In genomic region chr2:203689424-203690109, GRCh38 we compare ENCODE assay signal across 13 cellular contexts. TPM values are rescaled to one million over a fixed set of nuclear protein-coding genes. Genes with fewer than 3 reads are reported as not detected.
A peak's percentile ranks its signal among the peaks of the same experiment; 100 is the strongest.
DNase-seq lines count a peak whose midpoint lies in the region; ATAC-seq and TF ChIP-seq lines count a peak whose summit lies in the region.
"Had no signal": no experiment of that assay in that cellular context is flagged by ENCODE, and none has a peak within 500 bp of the region (broad histone marks: within the 10 kb centered on the region; RNA-seq: fewer than 3 reads in every experiment).

No MANE protein-coding gene starts in this region.

- no peaks in the 10 kb centered on the region for H3K36me3 Mint-ChIP-seq in nephron progenitor cell (ENCODE audit: low read depth)
- H3K36me3 Mint-ChIP-seq in CD4-positive, alpha-beta T cell (ENCODE audit: low read depth): no peaks in the 10 kb centered on the region

- H4K20me1 ChIP-seq in Karpas-422 (ENCODE audit: insufficient read depth, low read depth, low read length): peaks cover 16% of the 10 kb centered on the region; the same call in 1 of the 2 replicates

- intact Hi-C loops in CD4-positive, alpha-beta T cell (cut with DNase I, micrococcal nuclease): no loop called here

- H3K4me1 ChIP-seq in Karpas-422 (ENCODE audit: low read length): peaks cover 37% of the 10 kb centered on the region
- H3K4me1 ChIP-seq: prostate gland had no signal

- peak overlapping the region; percentile 69 for H3K4me2 ChIP-seq in Karpas-422 (ENCODE audit: low read depth, low read length, poor library complexity, severe bottlenecking)

- no peaks in the 10 kb centered on the region for H3K27me3 Mint-ChIP-seq in nephron progenitor cell (ENCODE audit: low read depth, poor library complexity)
- H3K27me3 Mint-ChIP-seq in CD4-positive, alpha-beta T cell: no peaks in the 10 kb centered on the region

- no peaks in the 10 kb centered on the region for H3K27me3 ChIP-seq in Karpas-422 (ENCODE audit: low read length)
- H3K27me3 ChIP-seq in CD4-positive, alpha-beta T cell (ENCODE audit: control insufficient read depth, insufficient read depth, low read length): no peaks in the 10 kb centered on the region

- peak; percentile 55 for ATAC-seq in GM18520 (IDR thresholded peaks at IDR 0.05; ENCODE audit: unreplicated experiment)
- ATAC-seq in GM21529 (IDR thresholded peaks at IDR 0.05; ENCODE audit: unreplicated experiment): peak; percentile 53
- ATAC-seq in HG03025 (IDR thresholded peaks at IDR 0.05; ENCODE audit: low FRiP score, unreplicated experiment): no peak
- no peak for ATAC-seq in CD4-positive, alpha-beta T cell (ENCODE audit: poor library complexity)

- no peaks in the 10 kb centered on the region for H3K79me2 ChIP-seq in Karpas-422 (ENCODE audit: low read length)

- CTCF ChIA-PET in CD4-positive, alpha-beta T cell (lab: Charles Lee): interaction anchor here (1.2 kb wide), 1 partner anchor 98 kb away, joined by 3 read pairs; no protein-coding TSS in a partner anchor

- no peak overlapping the region for H3K4me3 Mint-ChIP-seq in nephron progenitor cell
- H3K4me3 Mint-ChIP-seq in CD4-positive, alpha-beta T cell: no peak overlapping the region
- H3K4me3 Mint-ChIP-seq: endodermal cell had no signal

- H3K9ac ChIP-seq in Karpas-422 (ENCODE audit: low read length): no peak overlapping the region

- H3K9me3 ChIP-seq in Karpas-422 (ENCODE audit: low read length): no peaks in the 10 kb centered on the region
- H3K9me3 ChIP-seq in CD4-positive, alpha-beta T cell (ENCODE audit: control insufficient read depth, low read length): no peaks in the 10 kb centered on the region
- H3K9me3 ChIP-seq: prostate gland had no signal

- no peaks in the 10 kb centered on the region for H3K9me3 Mint-ChIP-seq in nephron progenitor cell
- H3K9me3 Mint-ChIP-seq in CD4-positive, alpha-beta T cell: no peaks in the 10 kb centered on the region
- H3K9me3 Mint-ChIP-seq: endodermal cell had no signal

- no peaks in the 10 kb centered on the region for H3K9me2 ChIP-seq in Karpas-422 (replicated peaks; ENCODE audit: insufficient read depth, low read length)

- POLR2A ChIA-PET in CD4-positive, alpha-beta T cell (lab: Charles Lee): interaction anchor here (1.0 kb wide), 1 partner anchor 18 kb away, joined by 3 read pairs; no protein-coding TSS in a partner anchor

- no peaks in the 10 kb centered on the region for H3K36me3 ChIP-seq in Karpas-422 (ENCODE audit: insufficient read depth, low read length)
- H3K36me3 ChIP-seq: prostate gland had no signal

- no peak overlapping the region for H3K27ac ChIP-seq in Karpas-422 (ENCODE audit: low read length)
- H3K27ac ChIP-seq in CD4-positive, alpha-beta T cell (ENCODE audit: low read depth, low read length): no peak overlapping the region
- H3K27ac ChIP-seq: prostate gland had no signal

- TF ChIP-seq CTCF in nephron progenitor cell (IDR thresholded peaks at IDR 0.05): no peak
- no peak for TF ChIP-seq CTCF in CD4-positive, alpha-beta T cell (IDR thresholded peaks at IDR 0.05)

- H3K4me3 ChIP-seq in Karpas-422 (ENCODE audit: low read length): peak overlapping the region; percentile 44
- H3K4me3 ChIP-seq: prostate gland had no signal

- peaks cover 82% of the 10 kb centered on the region for H3K4me1 Mint-ChIP-seq in nephron progenitor cell
- peaks cover 29% of the 10 kb centered on the region for H3K4me1 Mint-ChIP-seq in CD4-positive, alpha-beta T cell (ENCODE audit: low read depth)

- DNase-seq in Karpas-422: peak; percentile 68
- no peak for DNase-seq in nephron progenitor cell
- no peak for DNase-seq in midbrain (lab: John Stamatoyannopoulos, UW)
- DNase-seq in NCI-H1105 treated with DMSO at 0.1 percent for 48 hours (lab: John Stamatoyannopoulos, UW): no peak
- DNase-seq in CD4-positive, alpha-beta T cell: no peak
- DNase-seq: activated effector memory CD4-positive, alpha-beta T cell treated with anti-CD3 and anti-CD28 coated beads, Interleukin-2, amount 50 U/mL, for 16 hours; NCI-H69 had no signal

- H2AFZ ChIP-seq in Karpas-422 (ENCODE audit: low read length): no peak overlapping the region

- peak overlapping the region; percentile 98 for H3K27ac Mint-ChIP-seq in nephron progenitor cell
- no peak overlapping the region for H3K27ac Mint-ChIP-seq in CD4-positive, alpha-beta T cell
- H3K27ac Mint-ChIP-seq: IgD-negative memory B cell had no signal

RNA-seq across cellular contexts. Expression of gene CD28, which starts 16.9 kb away (rescaled TPM):
- not detected in 2 replicates for total RNA-seq in Karpas-422 (2014; rRNA removed; shearing (Covaris generic); ENCODE audit: low replicate concordance)
- 100 to 1,000 TPM; 128 to 130 TPM for total RNA-seq in CD4-positive, alpha-beta T cell
- total RNA-seq: endodermal cell had no signal

Comparison
In these comparisons a context has a peak if more than half of its experiments do, and no peak if none do; other contexts are left out.
1. ATAC-seq: peak in GM18520 (single experiment) and GM21529 (single experiment); none in HG03025 (single experiment) and CD4-positive, alpha-beta T cell (single experiment).
2. RNA of gene CD28, which starts 16.9 kb away (total RNA-seq): 128 to 130 TPM in CD4-positive, alpha-beta T cell; not detected in Karpas-422; every median in the first group is over 100 times any median in the second.